In the genomic region with DNA sequence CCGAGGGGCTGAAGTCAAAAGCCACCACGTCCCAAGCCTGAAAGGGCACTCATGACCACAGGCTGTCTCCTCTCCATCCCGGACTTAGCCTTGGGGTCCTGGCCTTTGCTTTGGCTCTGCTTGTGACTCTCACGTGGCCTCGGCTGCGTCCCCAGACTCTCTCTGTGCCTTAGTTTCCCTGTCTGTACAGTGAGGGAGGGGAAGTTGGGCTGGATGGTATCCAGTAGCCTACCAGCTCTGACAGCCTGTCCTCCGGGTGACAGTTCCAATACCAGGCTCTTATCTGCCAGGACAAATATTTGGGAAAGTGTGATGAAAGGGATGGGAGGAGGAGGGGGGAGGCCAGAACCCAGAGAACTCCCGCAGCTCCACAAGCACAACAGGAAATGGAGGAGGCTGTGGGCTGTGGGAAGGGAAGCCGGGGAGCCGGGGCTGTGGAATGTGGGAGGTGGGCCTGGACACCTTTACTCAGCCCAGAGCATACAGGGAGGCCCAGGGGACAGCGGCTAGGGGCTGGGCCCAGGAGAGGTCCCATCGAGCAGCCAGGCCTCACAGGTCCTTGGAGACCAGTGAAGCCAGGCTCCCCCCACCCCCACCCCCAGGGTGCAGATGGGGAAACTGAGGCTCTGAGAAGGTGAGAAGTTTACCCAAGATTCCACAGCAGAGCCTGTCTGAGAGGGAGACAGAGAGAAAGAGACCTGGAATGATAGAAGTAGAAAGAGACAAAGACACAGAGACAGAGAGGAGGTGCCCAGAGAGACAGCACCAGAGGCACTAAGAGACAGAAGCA, we compare ENCODE assay signal across 1 cellular context.
TF ChIP-seq lines count a peak whose summit lies in the region.

No MANE protein-coding gene starts in this region.

TF ChIP-seq in HepG2, 621 proteins besides CTCF, POLR2A, EP300 and RAD21 (continued from another document and continues in another):
- TF ChIP-seq, protein P1, sequence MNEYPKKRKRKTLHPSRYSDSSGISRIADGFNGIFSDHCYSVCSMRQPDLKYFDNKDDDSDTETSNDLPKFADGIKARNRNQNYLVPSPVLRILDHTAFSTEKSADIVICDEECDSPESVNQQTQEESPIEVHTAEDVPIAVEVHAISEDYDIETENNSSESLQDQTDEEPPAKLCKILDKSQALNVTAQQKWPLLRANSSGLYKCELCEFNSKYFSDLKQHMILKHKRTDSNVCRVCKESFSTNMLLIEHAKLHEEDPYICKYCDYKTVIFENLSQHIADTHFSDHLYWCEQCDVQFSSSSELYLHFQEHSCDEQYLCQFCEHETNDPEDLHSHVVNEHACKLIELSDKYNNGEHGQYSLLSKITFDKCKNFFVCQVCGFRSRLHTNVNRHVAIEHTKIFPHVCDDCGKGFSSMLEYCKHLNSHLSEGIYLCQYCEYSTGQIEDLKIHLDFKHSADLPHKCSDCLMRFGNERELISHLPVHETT (CRISPR knock-in tag; conservative IDR thresholded peaks at IDR 0.05) = 0 out of 2 replicates have a peak, but pooled peaks have one; percentile 30
- TF ChIP-seq ZNF709 (CRISPR knock-in tag; IDR thresholded peaks at IDR 0.05) = peak; percentile 83; the same call in 1 of the 2 replicates
- no peak for TF ChIP-seq ZNF17 (CRISPR knock-in tag; IDR thresholded peaks at IDR 0.05)
- no peak for TF ChIP-seq ZNF713 (CRISPR knock-in tag; IDR thresholded peaks at IDR 0.05)
- TF ChIP-seq ZFAT (CRISPR knock-in tag; conservative IDR thresholded peaks at IDR 0.05) = no peak
- no peak for TF ChIP-seq HINFP (CRISPR knock-in tag; IDR thresholded peaks at IDR 0.05; ENCODE audit: low read depth)
- peak; percentile 88 for TF ChIP-seq SAP130 (CRISPR knock-in tag; IDR thresholded peaks at IDR 0.05; ENCODE audit: low read depth)
- TF ChIP-seq ZBTB39 (CRISPR knock-in tag; IDR thresholded peaks at IDR 0.05) = no peak
- TF ChIP-seq ZSCAN21 (CRISPR knock-in tag; IDR thresholded peaks at IDR 0.05; ENCODE audit: borderline replicate concordance) = no peak
- TF ChIP-seq RFXANK (CRISPR knock-in tag; IDR thresholded peaks at IDR 0.05) = peak; percentile 33; the same call in 1 of the 2 replicates
- TF ChIP-seq ARNT (IDR thresholded peaks at IDR 0.05) = no peak
- TF ChIP-seq, protein P2, sequence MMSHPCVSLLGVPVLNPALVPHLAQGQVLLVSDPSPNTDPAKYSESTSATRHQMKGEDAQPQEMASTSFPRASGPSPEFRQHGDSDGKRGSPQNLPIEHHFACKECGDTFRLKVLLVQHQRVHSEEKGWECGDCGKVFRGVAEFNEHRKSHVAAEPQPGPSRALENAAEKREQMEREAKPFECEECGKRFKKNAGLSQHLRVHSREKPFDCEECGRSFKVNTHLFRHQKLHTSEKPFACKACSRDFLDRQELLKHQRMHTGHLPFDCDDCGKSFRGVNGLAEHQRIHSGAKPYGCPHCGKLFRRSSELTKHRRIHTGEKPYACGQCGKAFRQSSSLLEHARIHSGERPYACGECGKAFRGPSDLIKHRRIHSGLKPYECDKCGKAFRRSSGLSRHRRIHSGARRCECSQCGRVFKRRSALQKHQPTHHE (CRISPR knock-in tag; IDR thresholded peaks at IDR 0.05; ENCODE audit: borderline replicate concordance) = peak; percentile 91; the same call in 1 of the 2 replicates
- peak; percentile 84; the same call in 1 of the 2 replicates for TF ChIP-seq ZMYM3 (CRISPR knock-in tag; IDR thresholded peaks at IDR 0.05)
- TF ChIP-seq ZBTB20 (CRISPR knock-in tag; IDR thresholded peaks at IDR 0.05; ENCODE audit: borderline replicate concordance, low read depth) = peak; percentile 76; the same call in 1 of the 2 replicates
- no peak for TF ChIP-seq ZNF251 (CRISPR knock-in tag; IDR thresholded peaks at IDR 0.05)
- TF ChIP-seq ZNF558 (CRISPR knock-in tag; IDR thresholded peaks at IDR 0.05; ENCODE audit: borderline replicate concordance) = peak; percentile 41; the same call in 1 of the 2 replicates
- TF ChIP-seq ZZZ3 (CRISPR knock-in tag; IDR thresholded peaks at IDR 0.05; ENCODE audit: borderline replicate concordance) = no peak; the same call in 1 of the 2 replicates
- TF ChIP-seq ZNF816 (CRISPR knock-in tag; IDR thresholded peaks at IDR 0.05; ENCODE audit: borderline replicate concordance) = no peak; the same call in 1 of the 2 replicates
- TF ChIP-seq CCDC6 (CRISPR knock-in tag; IDR thresholded peaks at IDR 0.05) = peak; percentile 89
- TF ChIP-seq REPIN1 (CRISPR knock-in tag; IDR thresholded peaks at IDR 0.05; ENCODE audit: borderline replicate concordance, low read depth) = 0 out of 2 replicates have a peak, but pooled peaks have one; percentile 77
- TF ChIP-seq, protein P3, sequence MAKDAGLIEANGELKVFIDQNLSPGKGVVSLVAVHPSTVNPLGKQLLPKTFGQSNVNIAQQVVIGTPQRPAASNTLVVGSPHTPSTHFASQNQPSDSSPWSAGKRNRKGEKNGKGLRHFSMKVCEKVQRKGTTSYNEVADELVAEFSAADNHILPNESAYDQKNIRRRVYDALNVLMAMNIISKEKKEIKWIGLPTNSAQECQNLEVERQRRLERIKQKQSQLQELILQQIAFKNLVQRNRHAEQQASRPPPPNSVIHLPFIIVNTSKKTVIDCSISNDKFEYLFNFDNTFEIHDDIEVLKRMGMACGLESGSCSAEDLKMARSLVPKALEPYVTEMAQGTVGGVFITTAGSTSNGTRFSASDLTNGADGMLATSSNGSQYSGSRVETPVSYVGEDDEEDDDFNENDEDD (CRISPR knock-in tag; IDR thresholded peaks at IDR 0.05; ENCODE audit: borderline replicate concordance) = 0 out of 2 replicates have a peak, but pooled peaks have one; percentile 25
- no peak for TF ChIP-seq HNRNPH1 (optimal IDR thresholded peaks at IDR 0.05; ENCODE audit: low read depth, low read length)
- TF ChIP-seq, protein P4, sequence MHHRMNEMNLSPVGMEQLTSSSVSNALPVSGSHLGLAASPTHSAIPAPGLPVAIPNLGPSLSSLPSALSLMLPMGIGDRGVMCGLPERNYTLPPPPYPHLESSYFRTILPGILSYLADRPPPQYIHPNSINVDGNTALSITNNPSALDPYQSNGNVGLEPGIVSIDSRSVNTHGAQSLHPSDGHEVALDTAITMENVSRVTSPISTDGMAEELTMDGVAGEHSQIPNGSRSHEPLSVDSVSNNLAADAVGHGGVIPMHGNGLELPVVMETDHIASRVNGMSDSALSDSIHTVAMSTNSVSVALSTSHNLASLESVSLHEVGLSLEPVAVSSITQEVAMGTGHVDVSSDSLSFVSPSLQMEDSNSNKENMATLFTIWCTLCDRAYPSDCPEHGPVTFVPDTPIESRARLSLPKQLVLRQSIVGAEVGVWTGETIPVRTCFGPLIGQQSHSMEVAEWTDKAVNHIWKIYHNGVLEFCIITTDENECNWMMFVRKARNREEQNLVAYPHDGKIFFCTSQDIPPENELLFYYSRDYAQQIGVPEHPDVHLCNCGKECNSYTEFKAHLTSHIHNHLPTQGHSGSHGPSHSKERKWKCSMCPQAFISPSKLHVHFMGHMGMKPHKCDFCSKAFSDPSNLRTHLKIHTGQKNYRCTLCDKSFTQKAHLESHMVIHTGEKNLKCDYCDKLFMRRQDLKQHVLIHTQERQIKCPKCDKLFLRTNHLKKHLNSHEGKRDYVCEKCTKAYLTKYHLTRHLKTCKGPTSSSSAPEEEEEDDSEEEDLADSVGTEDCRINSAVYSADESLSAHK (CRISPR knock-in tag; IDR thresholded peaks at IDR 0.05; ENCODE audit: borderline replicate concordance) = 0 out of 2 replicates have a peak, but pooled peaks have one; percentile 23
- no peak for TF ChIP-seq ZNF720 (CRISPR knock-in tag; IDR thresholded peaks at IDR 0.05)
- TF ChIP-seq, protein P5, sequence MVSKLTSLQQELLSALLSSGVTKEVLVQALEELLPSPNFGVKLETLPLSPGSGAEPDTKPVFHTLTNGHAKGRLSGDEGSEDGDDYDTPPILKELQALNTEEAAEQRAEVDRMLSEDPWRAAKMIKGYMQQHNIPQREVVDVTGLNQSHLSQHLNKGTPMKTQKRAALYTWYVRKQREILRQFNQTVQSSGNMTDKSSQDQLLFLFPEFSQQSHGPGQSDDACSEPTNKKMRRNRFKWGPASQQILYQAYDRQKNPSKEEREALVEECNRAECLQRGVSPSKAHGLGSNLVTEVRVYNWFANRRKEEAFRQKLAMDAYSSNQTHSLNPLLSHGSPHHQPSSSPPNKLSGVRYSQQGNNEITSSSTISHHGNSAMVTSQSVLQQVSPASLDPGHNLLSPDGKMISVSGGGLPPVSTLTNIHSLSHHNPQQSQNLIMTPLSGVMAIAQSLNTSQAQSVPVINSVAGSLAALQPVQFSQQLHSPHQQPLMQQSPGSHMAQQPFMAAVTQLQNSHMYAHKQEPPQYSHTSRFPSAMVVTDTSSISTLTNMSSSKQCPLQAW (CRISPR knock-in tag; IDR thresholded peaks at IDR 0.05) = peak; percentile 96
- no peak for TF ChIP-seq STAG1 (CRISPR knock-in tag; IDR thresholded peaks at IDR 0.05)
- TF ChIP-seq, protein P6, sequence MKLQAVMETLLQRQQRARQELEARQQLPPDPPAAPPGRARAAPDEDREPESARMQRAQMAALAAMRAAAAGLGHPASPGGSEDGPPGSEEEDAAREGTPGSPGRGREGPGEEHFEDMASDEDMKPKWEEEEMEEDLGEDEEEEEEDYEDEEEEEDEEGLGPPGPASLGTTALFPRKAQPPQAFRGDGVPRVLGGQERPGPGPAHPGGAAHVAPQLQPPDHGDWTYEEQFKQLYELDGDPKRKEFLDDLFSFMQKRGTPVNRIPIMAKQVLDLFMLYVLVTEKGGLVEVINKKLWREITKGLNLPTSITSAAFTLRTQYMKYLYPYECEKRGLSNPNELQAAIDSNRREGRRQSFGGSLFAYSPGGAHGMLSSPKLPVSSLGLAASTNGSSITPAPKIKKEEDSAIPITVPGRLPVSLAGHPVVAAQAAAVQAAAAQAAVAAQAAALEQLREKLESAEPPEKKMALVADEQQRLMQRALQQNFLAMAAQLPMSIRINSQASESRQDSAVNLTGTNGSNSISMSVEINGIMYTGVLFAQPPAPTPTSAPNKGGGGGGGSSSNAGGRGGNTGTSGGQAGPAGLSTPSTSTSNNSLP (IDR thresholded peaks at IDR 0.05; ENCODE audit: low read depth, low read length) = peak; percentile 28; the same call in 1 of the 2 replicates
- peak; percentile 59 for TF ChIP-seq ONECUT2 (CRISPR knock-in tag; IDR thresholded peaks at IDR 0.05)
- no peak for TF ChIP-seq ZNF180 (CRISPR knock-in tag; IDR thresholded peaks at IDR 0.05; ENCODE audit: borderline replicate concordance, low read depth)
- TF ChIP-seq, protein P7, sequence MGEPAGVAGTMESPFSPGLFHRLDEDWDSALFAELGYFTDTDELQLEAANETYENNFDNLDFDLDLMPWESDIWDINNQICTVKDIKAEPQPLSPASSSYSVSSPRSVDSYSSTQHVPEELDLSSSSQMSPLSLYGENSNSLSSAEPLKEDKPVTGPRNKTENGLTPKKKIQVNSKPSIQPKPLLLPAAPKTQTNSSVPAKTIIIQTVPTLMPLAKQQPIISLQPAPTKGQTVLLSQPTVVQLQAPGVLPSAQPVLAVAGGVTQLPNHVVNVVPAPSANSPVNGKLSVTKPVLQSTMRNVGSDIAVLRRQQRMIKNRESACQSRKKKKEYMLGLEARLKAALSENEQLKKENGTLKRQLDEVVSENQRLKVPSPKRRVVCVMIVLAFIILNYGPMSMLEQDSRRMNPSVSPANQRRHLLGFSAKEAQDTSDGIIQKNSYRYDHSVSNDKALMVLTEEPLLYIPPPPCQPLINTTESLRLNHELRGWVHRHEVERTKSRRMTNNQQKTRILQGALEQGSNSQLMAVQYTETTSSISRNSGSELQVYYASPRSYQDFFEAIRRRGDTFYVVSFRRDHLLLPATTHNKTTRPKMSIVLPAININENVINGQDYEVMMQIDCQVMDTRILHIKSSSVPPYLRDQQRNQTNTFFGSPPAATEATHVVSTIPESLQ (CRISPR knock-in tag; conservative IDR thresholded peaks at IDR 0.05) = no peak
- no peak for TF ChIP-seq ZNF354B (CRISPR knock-in tag; IDR thresholded peaks at IDR 0.05)
- TF ChIP-seq, protein P8, sequence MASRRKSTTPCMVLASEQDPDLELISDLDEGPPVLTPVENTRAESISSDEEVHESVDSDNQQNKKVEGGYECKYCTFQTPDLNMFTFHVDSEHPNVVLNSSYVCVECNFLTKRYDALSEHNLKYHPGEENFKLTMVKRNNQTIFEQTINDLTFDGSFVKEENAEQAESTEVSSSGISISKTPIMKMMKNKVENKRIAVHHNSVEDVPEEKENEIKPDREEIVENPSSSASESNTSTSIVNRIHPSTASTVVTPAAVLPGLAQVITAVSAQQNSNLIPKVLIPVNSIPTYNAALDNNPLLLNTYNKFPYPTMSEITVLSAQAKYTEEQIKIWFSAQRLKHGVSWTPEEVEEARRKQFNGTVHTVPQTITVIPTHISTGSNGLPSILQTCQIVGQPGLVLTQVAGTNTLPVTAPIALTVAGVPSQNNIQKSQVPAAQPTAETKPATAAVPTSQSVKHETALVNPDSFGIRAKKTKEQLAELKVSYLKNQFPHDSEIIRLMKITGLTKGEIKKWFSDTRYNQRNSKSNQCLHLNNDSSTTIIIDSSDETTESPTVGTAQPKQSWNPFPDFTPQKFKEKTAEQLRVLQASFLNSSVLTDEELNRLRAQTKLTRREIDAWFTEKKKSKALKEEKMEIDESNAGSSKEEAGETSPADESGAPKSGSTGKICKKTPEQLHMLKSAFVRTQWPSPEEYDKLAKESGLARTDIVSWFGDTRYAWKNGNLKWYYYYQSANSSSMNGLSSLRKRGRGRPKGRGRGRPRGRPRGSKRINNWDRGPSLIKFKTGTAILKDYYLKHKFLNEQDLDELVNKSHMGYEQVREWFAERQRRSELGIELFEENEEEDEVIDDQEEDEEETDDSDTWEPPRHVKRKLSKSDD (CRISPR knock-in tag; IDR thresholded peaks at IDR 0.05; ENCODE audit: low read depth) = 0 out of 2 replicates have a peak, but pooled peaks have one; percentile 50
- TF ChIP-seq ZNF3 (CRISPR knock-in tag; IDR thresholded peaks at IDR 0.05) = no peak
- 0 out of 2 replicates have a peak, but pooled peaks have one; percentile 40 for TF ChIP-seq PAX8 (CRISPR knock-in tag; IDR thresholded peaks at IDR 0.05; ENCODE audit: borderline replicate concordance)
- TF ChIP-seq KLF15 (CRISPR knock-in tag; IDR thresholded peaks at IDR 0.05; ENCODE audit: borderline replicate concordance) = no peak
